Comparison of ENCODE assay signal across 2 cellular contexts in genomic region chr1:54549181-54549924, GRCh38.
TF ChIP-seq lines count a peak whose summit lies in the region.

No MANE protein-coding gene starts in this region.

TF ChIP-seq in SK-N-SH, 30 proteins besides CTCF, POLR2A, EP300 and RAD21 (continued from another document):
- TF ChIP-seq MAX (IDR thresholded peaks at IDR 0.05; ENCODE audit: low read depth) (no peak), CHD2 (IDR thresholded peaks at IDR 0.05; ENCODE audit: low read length, partially characterized antibody) (no peak), RFX5 (IDR thresholded peaks at IDR 0.05; ENCODE audit: low read length) (no peak), FOXJ3 (CRISPR knock-in tag; IDR thresholded peaks at IDR 0.05) (no peak), PBX3 (IDR thresholded peaks at IDR 0.05) (no peak), TCF12 (IDR thresholded peaks at IDR 0.05) (no peak), REST (IDR thresholded peaks at IDR 0.05; ENCODE audit: low read depth, low read length) (no peak), NRF1 (IDR thresholded peaks at IDR 0.05; ENCODE audit: low read depth, low read length) (no peak), FOXM1 (IDR thresholded peaks at IDR 0.05; ENCODE audit: low read depth) (no peak), USF2 (IDR thresholded peaks at IDR 0.05; ENCODE audit: borderline replicate concordance, low read depth, low read length) (no peak), FOSL2 (IDR thresholded peaks at IDR 0.05; ENCODE audit: borderline replicate concordance, low read depth) (no peak), JUND (IDR thresholded peaks at IDR 0.05) (no peak), GABPA (IDR thresholded peaks at IDR 0.05; ENCODE audit: low read depth) (no peak), MEF2A (IDR thresholded peaks at IDR 0.05; ENCODE audit: borderline replicate concordance, low read depth) (no peak), SMC3 (IDR thresholded peaks at IDR 0.05; ENCODE audit: low read depth, low read length) (no peak)

TF ChIP-seq in SK-N-SH treated with all-trans-retinoic acid at 6 μM for 48 hours, 23 proteins besides CTCF, POLR2A, EP300 and RAD21 (continued from another document):
- TF ChIP-seq CREB5 (CRISPR knock-in tag; IDR thresholded peaks at IDR 0.05; ENCODE audit: low read depth) (no peak), POU6F1 (CRISPR knock-in tag; IDR thresholded peaks at IDR 0.05; ENCODE audit: borderline replicate concordance, low read depth) (no peak), OSR1 (CRISPR knock-in tag; IDR thresholded peaks at IDR 0.05) (no peak), GLIS3 (CRISPR knock-in tag; IDR thresholded peaks at IDR 0.05) (no peak), TSHZ2 (CRISPR knock-in tag; IDR thresholded peaks at IDR 0.05) (no peak), ZC3H10 (CRISPR knock-in tag; IDR thresholded peaks at IDR 0.05) (no peak), CSDC2 (CRISPR knock-in tag; IDR thresholded peaks at IDR 0.05) (no peak), ZFP30 (CRISPR knock-in tag; IDR thresholded peaks at IDR 0.05) (no peak), TOX (CRISPR knock-in tag; IDR thresholded peaks at IDR 0.05; ENCODE audit: borderline replicate concordance) (no peak)
TF ChIP-seq in SK-N-SH treated with all-trans-retinoic acid at 6 μM for 48 hours: peak in this region for 0.
